In genomic region chr19:36172852-36173251, GRCh38 we compare ENCODE assay signal across 10 cellular contexts. TPM values are rescaled to one million over a fixed set of nuclear protein-coding genes. Genes with fewer than 3 reads are reported as not detected.
"Had no signal": no experiment of that assay in that cellular context is flagged by ENCODE, and none has a peak within 500 bp of the region (broad histone marks: within the 10 kb centered on the region; RNA-seq: fewer than 3 reads in every experiment).

No MANE protein-coding gene starts in this region.

- H3K27ac ChIP-seq: GM23248, HL-60 had no signal

- DNase-seq: GM23248, GOT3, H7, HCEC 1CT, HFFc6, KBM-7 had no signal

RNA-seq across cellular contexts. Expression of gene COX7A1, which starts 20.6 kb away (rescaled TPM):
- total RNA-seq: H4, H7, HepG2, HT1080 had no signal
